Comparison of ENCODE assay signal across 9 cellular contexts in genomic region chr2:39780825-39781600, GRCh38. TPM values are rescaled to one million over a fixed set of nuclear protein-coding genes. Genes with fewer than 3 reads are reported as not detected.
DNase-seq lines count a peak whose midpoint lies in the region; ATAC-seq and TF ChIP-seq lines count a peak whose summit lies in the region.
"Had no signal": no experiment of that assay in that cellular context is flagged by ENCODE, and none has a peak within 500 bp of the region (broad histone marks: within the 10 kb centered on the region; RNA-seq: fewer than 3 reads in every experiment).

No MANE protein-coding gene starts in this region.

- H4K20me1 ChIP-seq in MM.1S (ENCODE audit: insufficient read depth, low read length) = no peaks in the 10 kb centered on the region

- H3K4me1 ChIP-seq in MM.1S (ENCODE audit: low read length) (peaks cover 16% of the 10 kb centered on the region), upper lobe of right lung (no peaks in the 10 kb centered on the region), suprapubic skin (peaks cover 18% of the 10 kb centered on the region)

- no peak overlapping the region for H3K27ac Mint-ChIP-seq in progenitor cell of endocrine pancreas

- TF ChIP-seq CTCF in MM.1S (IDR thresholded peaks at IDR 0.05; ENCODE audit: low read length) (no peak), coronary artery (IDR thresholded peaks at IDR 0.05) (no peak), progenitor cell of endocrine pancreas (IDR thresholded peaks at IDR 0.05; ENCODE audit: unreplicated experiment) (no peak), upper lobe of right lung (IDR thresholded peaks at IDR 0.05) (no peak), suprapubic skin (IDR thresholded peaks at IDR 0.05) (no peak)

- ATAC-seq in HG03442 (IDR thresholded peaks at IDR 0.05; ENCODE audit: unreplicated experiment) (no peak), upper lobe of right lung (no peak)

- intact Hi-C loops in upper lobe of right lung (cut with DNase I) = no loop called here

- peak overlapping the region; percentile 83 for H3K4me3 Mint-ChIP-seq in progenitor cell of endocrine pancreas (ENCODE audit: low read depth)

- H3K36me3 ChIP-seq in MM.1S (replicated peaks; ENCODE audit: insufficient read depth, low read length) = no peaks in the 10 kb centered on the region
- H3K36me3 ChIP-seq in upper lobe of right lung = no peaks in the 10 kb centered on the region
- H3K36me3 ChIP-seq in suprapubic skin = no peaks in the 10 kb centered on the region

- H3K79me2 ChIP-seq in MM.1S (ENCODE audit: low read length) = peaks cover 30% of the 10 kb centered on the region

- H3K27ac ChIP-seq in MM.1S (ENCODE audit: low read length) (no peak overlapping the region), coronary artery (peak overlapping the region in 1 of 2 donors; percentile 36), upper lobe of right lung (no peak overlapping the region), suprapubic skin (no peak overlapping the region)

- H3K4me2 ChIP-seq in MM.1S (ENCODE audit: low read depth, low read length) = peak overlapping the region; percentile 34; the same call in 1 of the 2 replicates

- peaks cover 5% of the 10 kb centered on the region for H3K36me3 Mint-ChIP-seq in progenitor cell of endocrine pancreas (ENCODE audit: insufficient read depth)

- no peak overlapping the region for H2AFZ ChIP-seq in MM.1S (ENCODE audit: low read length)

- H3K9me2 ChIP-seq in MM.1S (replicated peaks; ENCODE audit: insufficient read depth, low read length) = no peaks in the 10 kb centered on the region

- no peak for TF ChIP-seq POLR2A in suprapubic skin (IDR thresholded peaks at IDR 0.05)

- 81% methylated on average over 14 of the region's 14 CpGs for WGBS in suprapubic skin

- H3F3A ChIP-seq in MM.1S (ENCODE audit: insufficient read depth, low read length) = 0 out of 2 replicates have a peak, but pooled peaks cover 4% of the 10 kb centered on the region

- H3K9me3 ChIP-seq in MM.1S (replicated peaks; ENCODE audit: insufficient read depth, low read length) (no peaks in the 10 kb centered on the region), upper lobe of right lung (no peaks in the 10 kb centered on the region), suprapubic skin (no peaks in the 10 kb centered on the region)

- H3K27me3 ChIP-seq in MM.1S (replicated peaks; ENCODE audit: insufficient read depth, low read length) = no peaks in the 10 kb centered on the region
- H3K27me3 ChIP-seq in upper lobe of right lung = no peaks in the 10 kb centered on the region
- no peaks in the 10 kb centered on the region for H3K27me3 ChIP-seq in suprapubic skin

- TF ChIP-seq EP300 in suprapubic skin (IDR thresholded peaks at IDR 0.05) = no peak

- peaks cover 15% of the 10 kb centered on the region for H3K4me1 Mint-ChIP-seq in progenitor cell of endocrine pancreas (ENCODE audit: low read depth)

- no peak overlapping the region for H3K4me3 ChIP-seq in MM.1S (ENCODE audit: low read length)
- H3K4me3 ChIP-seq in coronary artery = peak overlapping the region; percentile 32
- H3K4me3 ChIP-seq in upper lobe of right lung = no peak overlapping the region
- H3K4me3 ChIP-seq in suprapubic skin = no peak overlapping the region

- H3K9me3 Mint-ChIP-seq in progenitor cell of endocrine pancreas (ENCODE audit: low read depth) = peaks cover 2% of the 10 kb centered on the region

- peak; percentile 47 for DNase-seq in Daoy (ENCODE audit: low read depth)
- DNase-seq in MM.1S = peak; percentile 16
- no peak for DNase-seq in coronary artery (ENCODE audit: low spot score)
- no peak for DNase-seq in progenitor cell of endocrine pancreas (ENCODE audit: low spot score, unreplicated experiment)
- no peak for DNase-seq in globus pallidus (ENCODE audit: low spot score)
- no peak for DNase-seq in upper lobe of right lung
- no peak for DNase-seq in suprapubic skin (ENCODE audit: low spot score in 2 of 2)
- DNase-seq: NCI-H2227 treated with DMSO at 0.1 percent for 48 hours had no signal

- peaks cover 3% of the 10 kb centered on the region for H3K27me3 Mint-ChIP-seq in progenitor cell of endocrine pancreas

- no peak overlapping the region for H3K9ac ChIP-seq in MM.1S (ENCODE audit: low read length)

RNA-seq across cellular contexts. Expression of gene THUMPD2, which starts 2.0 kb away (rescaled TPM):
- total RNA-seq in Daoy (2014; rRNA removed; shearing (Covaris generic)) = 13.6 and 15.8 TPM in 2 replicates
- 16.5 and 18.7 TPM in 2 replicates for total RNA-seq in progenitor cell of endocrine pancreas
- total RNA-seq in upper lobe of right lung = 10.7 TPM
- 10 to 100 TPM in 3 of 4 donors, 1 to 10 TPM in 1; 9.7 to 27.4 (median 14.5) TPM for total RNA-seq in suprapubic skin

Comparison
In these comparisons a context has a peak if more than half of its experiments do, and no peak if none do; other contexts are left out.
1. DNase-seq: peak in Daoy (single experiment) and MM.1S (single experiment); none in coronary artery (single experiment), progenitor cell of endocrine pancreas (single experiment), globus pallidus (single experiment), upper lobe of right lung (single experiment) and suprapubic skin (0 of 2).